23 cellular contexts compared by ENCODE assay signal in the genomic region with DNA sequence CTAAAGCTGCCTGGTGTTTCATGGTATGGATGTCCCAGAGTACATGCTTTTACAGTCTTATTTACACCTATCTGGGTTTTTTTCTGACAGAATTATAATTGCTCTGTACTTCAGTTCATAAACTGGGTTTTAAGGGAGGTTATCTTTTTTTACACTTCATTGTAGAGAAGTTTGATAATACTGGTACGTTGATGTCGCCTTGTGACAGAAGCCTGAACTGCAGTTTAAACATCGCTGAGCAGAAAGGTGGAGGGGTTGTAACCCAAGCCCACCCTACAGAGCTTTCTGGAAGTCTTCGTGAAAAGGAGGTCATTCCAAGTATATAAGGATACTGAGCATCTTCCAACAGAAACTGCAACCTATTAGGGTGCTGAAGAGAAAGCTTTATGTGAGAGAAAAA. TPM values are rescaled to one million over a fixed set of nuclear protein-coding genes. Genes with fewer than 3 reads are reported as not detected.
DNase-seq lines count a peak whose midpoint lies in the region; ATAC-seq and TF ChIP-seq lines count a peak whose summit lies in the region.
"Had no signal": no experiment of that assay in that cellular context is flagged by ENCODE, and none has a peak within 500 bp of the region (broad histone marks: within the 10 kb centered on the region; RNA-seq: fewer than 3 reads in every experiment).

No MANE protein-coding gene starts in this region.

- H4K20me1 ChIP-seq in GM23338 (replicated peaks; ENCODE audit: insufficient read depth), result no peaks in the 10 kb centered on the region

- no peak overlapping the region for H3K4me3 Mint-ChIP-seq in GM23338
- H3K4me3 Mint-ChIP-seq: dendritic cell treated with granulocyte-macrophage colony-stimulating factor and Interleukin-4, amounts not matched to agents 40 ng/mL and 50 ng/mL, for 4 days; nephron progenitor cell had no signal

- POLR2A ChIA-PET in AG04449 (lab: Yijun Ruan, JAX) (no interaction called here), Panc1 (lab: Charles Lee) (no interaction called here)

- in situ Hi-C loops in Panc1 (cut with HindIII; ENCODE audit: low pct_unique_long_range_greater_than_20kb, low sequenced_read_pairs), result no loop called here

- no peaks in the 10 kb centered on the region for H3K9me3 ChIP-seq in Panc1 (ENCODE audit: control insufficient read depth, insufficient read depth, low read depth, low read length)
- no peaks in the 10 kb centered on the region for H3K9me3 ChIP-seq in Peyer's patch
- no peaks in the 10 kb centered on the region for H3K9me3 ChIP-seq in esophagus squamous epithelium
- no peaks in the 10 kb centered on the region for H3K9me3 ChIP-seq in right cardiac atrium (ENCODE audit: control insufficient read depth, low read length)
- H3K9me3 ChIP-seq: heart left ventricle, left ventricle myocardium inferior, MG63, sigmoid colon, upper lobe of left lung had no signal

- no peak for DNase-seq in AG04449 (ENCODE audit: low read depth, low spot score)
- peak; percentile 6 for DNase-seq in GM23338 (ENCODE audit: low spot score)
- DNase-seq in Panc1 (ENCODE audit: low read depth, low spot score), result no peak
- DNase-seq in fibroblast of peridontal ligament (ENCODE audit: extremely low read depth), result peak; percentile 3
- no peak for DNase-seq in Peyer's patch
- no peak for DNase-seq in stimulated activated CD4-positive, alpha-beta T cell treated with anti-CD3 and anti-CD28 coated beads, Interleukin-2, amount 100 ng/mL, for 48 hours
- DNase-seq in esophagus squamous epithelium (lab: John Stamatoyannopoulos, UW), result no peak
- DNase-seq in right cardiac atrium, result no peak
- DNase-seq: activated CD4-positive, alpha-beta T cell treated with anti-CD3 and anti-CD28 coated beads, Interleukin-2, amount 50 U/mL, for 48 hours; activated gamma-delta T cell treated with Interleukin-2 at 50 U/mL for 16 hours; activated T-cell treated with anti-CD3 and anti-CD28 coated beads for 4 hours; GF-D8; heart left ventricle; left ventricle myocardium inferior; MG63; midbrain; NCI-H1417 treated with DMSO at 0.1 percent for 48 hours; NCI-H2171; NCI-H524 treated with DMSO at 0.1 percent for 48 hours; nephron progenitor cell; sigmoid colon; upper lobe of left lung had no signal

- ATAC-seq in GM23338 (peak; percentile 46; the same call in 2 of the 3 replicates), Panc1 (no peak), right cardiac atrium (no peak)
- ATAC-seq: heart left ventricle had no signal

- H3K27me3 ChIP-seq in GM23338 (ENCODE audit: insufficient read depth), result no peaks in the 10 kb centered on the region
- H3K27me3 ChIP-seq in Panc1 (ENCODE audit: control insufficient read depth, insufficient read depth, low read length), result no peaks in the 10 kb centered on the region; the same call in 1 of the 2 replicates
- no peaks in the 10 kb centered on the region for H3K27me3 ChIP-seq in Peyer's patch
- no peaks in the 10 kb centered on the region for H3K27me3 ChIP-seq in esophagus squamous epithelium
- H3K27me3 ChIP-seq in right cardiac atrium (ENCODE audit: control insufficient read depth, insufficient read depth), result no peaks in the 10 kb centered on the region
- H3K27me3 ChIP-seq: MG63, sigmoid colon, upper lobe of left lung had no signal

- H3F3A ChIP-seq in GM23338 (replicated peaks; ENCODE audit: low read depth), result no peaks in the 10 kb centered on the region

- H3K36me3 Mint-ChIP-seq in GM23338 (ENCODE audit: low read depth), result no peaks in the 10 kb centered on the region

- H3K4me3 ChIP-seq in AG04449 (ENCODE audit: low read depth, low read length) (no peak overlapping the region), GM23338 (no peak overlapping the region), Panc1 (ENCODE audit: low read depth in 2 of 2, low read length in 2 of 2) (no peak overlapping the region), Peyer's patch (no peak overlapping the region), esophagus squamous epithelium (no peak overlapping the region), right cardiac atrium (ENCODE audit: low read length) (no peak overlapping the region)
- H3K4me3 ChIP-seq: heart left ventricle, left ventricle myocardium inferior, MG63, sigmoid colon, upper lobe of left lung had no signal

- TF ChIP-seq POLR2A in Peyer's patch (IDR thresholded peaks at IDR 0.05), result no peak
- TF ChIP-seq POLR2A in esophagus squamous epithelium (IDR thresholded peaks at IDR 0.05), result no peak

- H3K9me3 Mint-ChIP-seq in GM23338, result no peaks in the 10 kb centered on the region; the same call in 2 of the 3 replicates
- H3K9me3 Mint-ChIP-seq: dendritic cell treated with granulocyte-macrophage colony-stimulating factor and Interleukin-4, amounts not matched to agents 40 ng/mL and 50 ng/mL, for 4 days had no signal

- intact Hi-C loops in Panc1 (cut with micrococcal nuclease; ENCODE audit: unreplicated experiment), result no loop called here
- intact Hi-C loops in esophagus squamous epithelium (cut with DNase I), result no loop called here
- intact Hi-C loops in right cardiac atrium (cut with DNase I), result no loop called here

- BruUV-seq in Panc1 (replicated peaks; lab: Mats Ljungman, UMichigan), result no TSS peak

- no peak overlapping the region for H3K27ac ChIP-seq in GM23338 (ENCODE audit: low read depth)
- H3K27ac ChIP-seq in Panc1 (ENCODE audit: low read length), result no peak overlapping the region
- no peak overlapping the region for H3K27ac ChIP-seq in Peyer's patch
- H3K27ac ChIP-seq in esophagus squamous epithelium, result no peak overlapping the region
- no peak overlapping the region for H3K27ac ChIP-seq in right cardiac atrium (ENCODE audit: low read length)
- H3K27ac ChIP-seq: heart left ventricle, left ventricle myocardium inferior, sigmoid colon, upper lobe of left lung had no signal

- H3K36me3 ChIP-seq in GM23338 (ENCODE audit: insufficient read depth), result no peaks in the 10 kb centered on the region
- H3K36me3 ChIP-seq in Panc1 (ENCODE audit: control insufficient read depth, insufficient read depth, low read length), result no peaks in the 10 kb centered on the region
- H3K36me3 ChIP-seq in Peyer's patch, result no peaks in the 10 kb centered on the region
- H3K36me3 ChIP-seq in esophagus squamous epithelium, result no peaks in the 10 kb centered on the region
- H3K36me3 ChIP-seq: heart left ventricle, left ventricle myocardium inferior, MG63, sigmoid colon, upper lobe of left lung had no signal

- H3K4me2 ChIP-seq in GM23338, result no peak overlapping the region

- H3K9me2 ChIP-seq in GM23338 (ENCODE audit: insufficient read depth), result no peaks in the 10 kb centered on the region

- H3K27me3 Mint-ChIP-seq in GM23338 (ENCODE audit: insufficient read depth, low read depth, poor library complexity), result peaks cover 6% of the 10 kb centered on the region

- no peaks in the 10 kb centered on the region for H3K79me2 ChIP-seq in GM23338 (replicated peaks; ENCODE audit: insufficient read depth)

- no peaks in the 10 kb centered on the region for H3K4me1 Mint-ChIP-seq in GM23338
- H3K4me1 Mint-ChIP-seq: nephron progenitor cell had no signal

- CTCF ChIA-PET in AG04449 (lab: Yijun Ruan, JAX), result interaction anchor here (0.6 to 2.6 kb wide), 3 partner anchors 67 to 83 kb away, joined by 3 to 26 read pairs (median 3); no protein-coding TSS in a partner anchor
- CTCF ChIA-PET in Panc1 (lab: Charles Lee), result no interaction called here

- H3K27ac Mint-ChIP-seq in GM23338, result no peak overlapping the region
- H3K27ac Mint-ChIP-seq: dendritic cell treated with granulocyte-macrophage colony-stimulating factor and Interleukin-4, amounts not matched to agents 40 ng/mL and 50 ng/mL, for 4 days; nephron progenitor cell had no signal

- WGBS in esophagus squamous epithelium, 2 donors, result 21 to 60% methylated on average over 4 of the region's 4 CpGs
- WGBS in right cardiac atrium, result 24% methylated on average over 4 of the region's 4 CpGs

- TF ChIP-seq CTCF in AG04449 (IDR thresholded peaks at IDR 0.05; ENCODE audit: insufficient read depth, low read length, missing control alignments), result peak; percentile 16
- peak; percentile 31 to 33; a peak in 3 of 4 replicates for TF ChIP-seq CTCF in GM23338 (conservative IDR thresholded peaks at IDR 0.05; ENCODE audit: low read depth in 2 of 2)
- peak; percentile 20; the same call in 1 of the 2 replicates for TF ChIP-seq CTCF in Panc1 (IDR thresholded peaks at IDR 0.05)
- TF ChIP-seq CTCF in Peyer's patch (IDR thresholded peaks at IDR 0.05), result no peak
- no peak for TF ChIP-seq CTCF in esophagus squamous epithelium (IDR thresholded peaks at IDR 0.05)

- H2AFZ ChIP-seq in GM23338, result no peak overlapping the region

- H3K4me1 ChIP-seq in GM23338 (ENCODE audit: insufficient read depth) (no peaks in the 10 kb centered on the region), Panc1 (ENCODE audit: control insufficient read depth, insufficient read depth, low read length) (no peaks in the 10 kb centered on the region), Peyer's patch (no peaks in the 10 kb centered on the region), esophagus squamous epithelium (no peaks in the 10 kb centered on the region), right cardiac atrium (ENCODE audit: control insufficient read depth, insufficient read depth, low read length) (no peaks in the 10 kb centered on the region)
- H3K4me1 ChIP-seq: heart left ventricle, left ventricle myocardium inferior, sigmoid colon, upper lobe of left lung had no signal

RNA-seq across cellular contexts. Expression of a gene that starts 46.4 kb away (rescaled TPM):
- 52.9 and 74.7 TPM in 2 replicates for total RNA-seq in GM23338 (2014; rRNA removed; shearing (Covaris generic))
- polyA plus RNA-seq in GM23338 (2016; fragmentation: Nextera tagmentation; extraction: Ambion mirVana) (142 and 157 TPM in 2 replicates), right cardiac atrium (25.8 TPM)
- total RNA-seq in Panc1 (2021; ENCODE audit: unreplicated experiment) (not detected), Peyer's patch (1 to 10 TPM; 1.2 to 5.0 (median 2.3) TPM), esophagus squamous epithelium (1 to 10 TPM in 1 of 4 donors, not detected in 3; 1.9 TPM), right cardiac atrium (10 to 100 TPM in 2 of 4 donors, 1 to 10 TPM in 2; 3.7 to 13.2 (median 9.3) TPM)
- not detected for polyA plus RNA-seq in Panc1 (2012; ENCODE audit: insufficient read length)

Comparison
In these comparisons a context has a peak if more than half of its experiments do, and no peak if none do; other contexts are left out.
1. DNase-seq: peak in GM23338 (single experiment) and fibroblast of peridontal ligament (single experiment); none in AG04449 (single experiment), Panc1 (single experiment), Peyer's patch (0 of 3), stimulated activated CD4-positive, alpha-beta T cell treated with anti-CD3 and anti-CD28 coated beads, Interleukin-2, amount 100 ng/mL, for 48 hours (0 of 2), esophagus squamous epithelium (single experiment) and right cardiac atrium (0 of 3).
2. CTCF ChIP-seq: peak in AG04449 (single experiment), GM23338 (2 of 2) and Panc1 (single experiment); none in Peyer's patch (0 of 6) and esophagus squamous epithelium (0 of 6).